ENCODE assay signal across 1 cellular context in genomic region chr1:202802998-202803932, GRCh38.
TF ChIP-seq lines count a peak whose summit lies in the region.

No MANE protein-coding gene starts in this region.

TF ChIP-seq in K562, 482 proteins besides CTCF, POLR2A, EP300 and RAD21 (continued from another document):
- TF ChIP-seq THAP12 (CRISPR knock-in tag; IDR thresholded peaks at IDR 0.05) (no peak), ZNF280B (CRISPR knock-in tag; IDR thresholded peaks at IDR 0.05) (no peak), TAF9B (IDR thresholded peaks at IDR 0.05; ENCODE audit: partially characterized antibody) (peak; percentile 23), U2AF2 (optimal IDR thresholded peaks at IDR 0.05; ENCODE audit: low read depth, low read length) (no peak), ZC3H11A (IDR thresholded peaks at IDR 0.05; ENCODE audit: low read depth, low read length) (no peak), THRA (IDR thresholded peaks at IDR 0.05) (no peak), ZNF384 (IDR thresholded peaks at IDR 0.05; ENCODE audit: low read depth, low read length) (0 out of 2 replicates have a peak, but pooled peaks have one; percentile 42), ZNF165 (CRISPR knock-in tag; IDR thresholded peaks at IDR 0.05; ENCODE audit: borderline replicate concordance) (no peak)
TF ChIP-seq in K562: peak in this region for 49.
